In genomic region chr2:42105330-42106256, GRCh38 we compare ENCODE assay signal across 1 cellular context.
TF ChIP-seq lines count a peak whose summit lies in the region.

No MANE protein-coding gene starts in this region.

TF ChIP-seq in HepG2, 621 proteins besides CTCF, POLR2A, EP300 and RAD21 (continued from another document and continues in another):
- TF ChIP-seq TEF (CRISPR knock-in tag; IDR thresholded peaks at IDR 0.05) (no peak), SRSF1 (optimal IDR thresholded peaks at IDR 0.05; ENCODE audit: low read depth, low read length) (no peak), TFE3 (CRISPR knock-in tag; IDR thresholded peaks at IDR 0.05) (peak; percentile 100), ZEB1 (IDR thresholded peaks at IDR 0.05; ENCODE audit: insufficient replicate concordance, low read depth) (no peak), ZNF136 (CRISPR knock-in tag; IDR thresholded peaks at IDR 0.05; ENCODE audit: low read depth) (no peak), ZNF550 (CRISPR knock-in tag; IDR thresholded peaks at IDR 0.05; ENCODE audit: borderline replicate concordance) (no peak), CEBPZ (IDR thresholded peaks at IDR 0.05; ENCODE audit: low read length) (no peak), ZMYM3 (CRISPR knock-in tag; IDR thresholded peaks at IDR 0.05) (peak; percentile 41; the same call in 1 of the 2 replicates), PCBP1 (IDR thresholded peaks at IDR 0.05; ENCODE audit: borderline replicate concordance, low read depth, low read length) (no peak), GZF1 (CRISPR knock-in tag; IDR thresholded peaks at IDR 0.05) (no peak), ZNF232 (CRISPR knock-in tag; IDR thresholded peaks at IDR 0.05; ENCODE audit: borderline replicate concordance) (no peak; the same call in 1 of the 2 replicates), REL (CRISPR knock-in tag; conservative IDR thresholded peaks at IDR 0.05) (no peak), ZBTB8A (CRISPR knock-in tag; IDR thresholded peaks at IDR 0.05; ENCODE audit: borderline replicate concordance, low read depth) (no peak; the same call in 1 of the 2 replicates), ZNF230 (CRISPR knock-in tag; IDR thresholded peaks at IDR 0.05) (0 out of 2 replicates have a peak, but pooled peaks have one; percentile 28), ZNF878 (CRISPR knock-in tag; IDR thresholded peaks at IDR 0.05) (0 out of 2 replicates have a peak, but pooled peaks have one; percentile 57), KDM4B (CRISPR knock-in tag; IDR thresholded peaks at IDR 0.05) (no peak), ZFP36L2 (CRISPR knock-in tag; IDR thresholded peaks at IDR 0.05) (no peak), KDM1A (CRISPR knock-in tag; IDR thresholded peaks at IDR 0.05) (no peak), ZIK1 (CRISPR knock-in tag; IDR thresholded peaks at IDR 0.05; ENCODE audit: borderline replicate concordance, low read depth) (no peak), ZNF558 (CRISPR knock-in tag; IDR thresholded peaks at IDR 0.05; ENCODE audit: borderline replicate concordance) (no peak), ZBTB7A (CRISPR knock-in tag; IDR thresholded peaks at IDR 0.05) (peak; percentile 48; the same call in 1 of the 2 replicates)
- TF ChIP-seq, protein P1, sequence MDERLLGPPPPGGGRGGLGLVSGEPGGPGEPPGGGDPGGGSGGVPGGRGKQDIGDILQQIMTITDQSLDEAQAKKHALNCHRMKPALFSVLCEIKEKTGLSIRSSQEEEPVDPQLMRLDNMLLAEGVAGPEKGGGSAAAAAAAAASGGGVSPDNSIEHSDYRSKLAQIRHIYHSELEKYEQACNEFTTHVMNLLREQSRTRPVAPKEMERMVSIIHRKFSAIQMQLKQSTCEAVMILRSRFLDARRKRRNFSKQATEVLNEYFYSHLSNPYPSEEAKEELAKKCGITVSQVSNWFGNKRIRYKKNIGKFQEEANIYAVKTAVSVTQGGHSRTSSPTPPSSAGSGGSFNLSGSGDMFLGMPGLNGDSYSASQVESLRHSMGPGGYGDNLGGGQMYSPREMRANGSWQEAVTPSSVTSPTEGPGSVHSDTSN (CRISPR knock-in tag; IDR thresholded peaks at IDR 0.05), result no peak
- TF ChIP-seq, protein P2, sequence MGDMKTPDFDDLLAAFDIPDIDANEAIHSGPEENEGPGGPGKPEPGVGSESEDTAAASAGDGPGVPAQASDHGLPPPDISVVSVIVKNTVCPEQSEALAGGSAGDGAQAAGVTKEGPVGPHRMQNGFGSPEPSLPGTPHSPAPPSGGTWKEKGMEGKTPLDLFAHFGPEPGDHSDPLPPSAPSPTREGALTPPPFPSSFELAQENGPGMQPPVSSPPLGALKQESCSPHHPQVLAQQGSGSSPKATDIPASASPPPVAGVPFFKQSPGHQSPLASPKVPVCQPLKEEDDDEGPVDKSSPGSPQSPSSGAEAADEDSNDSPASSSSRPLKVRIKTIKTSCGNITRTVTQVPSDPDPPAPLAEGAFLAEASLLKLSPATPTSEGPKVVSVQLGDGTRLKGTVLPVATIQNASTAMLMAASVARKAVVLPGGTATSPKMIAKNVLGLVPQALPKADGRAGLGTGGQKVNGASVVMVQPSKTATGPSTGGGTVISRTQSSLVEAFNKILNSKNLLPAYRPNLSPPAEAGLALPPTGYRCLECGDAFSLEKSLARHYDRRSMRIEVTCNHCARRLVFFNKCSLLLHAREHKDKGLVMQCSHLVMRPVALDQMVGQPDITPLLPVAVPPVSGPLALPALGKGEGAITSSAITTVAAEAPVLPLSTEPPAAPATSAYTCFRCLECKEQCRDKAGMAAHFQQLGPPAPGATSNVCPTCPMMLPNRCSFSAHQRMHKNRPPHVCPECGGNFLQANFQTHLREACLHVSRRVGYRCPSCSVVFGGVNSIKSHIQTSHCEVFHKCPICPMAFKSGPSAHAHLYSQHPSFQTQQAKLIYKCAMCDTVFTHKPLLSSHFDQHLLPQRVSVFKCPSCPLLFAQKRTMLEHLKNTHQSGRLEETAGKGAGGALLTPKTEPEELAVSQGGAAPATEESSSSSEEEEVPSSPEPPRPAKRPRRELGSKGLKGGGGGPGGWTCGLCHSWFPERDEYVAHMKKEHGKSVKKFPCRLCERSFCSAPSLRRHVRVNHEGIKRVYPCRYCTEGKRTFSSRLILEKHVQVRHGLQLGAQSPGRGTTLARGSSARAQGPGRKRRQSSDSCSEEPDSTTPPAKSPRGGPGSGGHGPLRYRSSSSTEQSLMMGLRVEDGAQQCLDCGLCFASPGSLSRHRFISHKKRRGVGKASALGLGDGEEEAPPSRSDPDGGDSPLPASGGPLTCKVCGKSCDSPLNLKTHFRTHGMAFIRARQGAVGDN (CRISPR knock-in tag; IDR thresholded peaks at IDR 0.05), result no peak; the same call in 1 of the 2 replicates
- TF ChIP-seq, protein P3, sequence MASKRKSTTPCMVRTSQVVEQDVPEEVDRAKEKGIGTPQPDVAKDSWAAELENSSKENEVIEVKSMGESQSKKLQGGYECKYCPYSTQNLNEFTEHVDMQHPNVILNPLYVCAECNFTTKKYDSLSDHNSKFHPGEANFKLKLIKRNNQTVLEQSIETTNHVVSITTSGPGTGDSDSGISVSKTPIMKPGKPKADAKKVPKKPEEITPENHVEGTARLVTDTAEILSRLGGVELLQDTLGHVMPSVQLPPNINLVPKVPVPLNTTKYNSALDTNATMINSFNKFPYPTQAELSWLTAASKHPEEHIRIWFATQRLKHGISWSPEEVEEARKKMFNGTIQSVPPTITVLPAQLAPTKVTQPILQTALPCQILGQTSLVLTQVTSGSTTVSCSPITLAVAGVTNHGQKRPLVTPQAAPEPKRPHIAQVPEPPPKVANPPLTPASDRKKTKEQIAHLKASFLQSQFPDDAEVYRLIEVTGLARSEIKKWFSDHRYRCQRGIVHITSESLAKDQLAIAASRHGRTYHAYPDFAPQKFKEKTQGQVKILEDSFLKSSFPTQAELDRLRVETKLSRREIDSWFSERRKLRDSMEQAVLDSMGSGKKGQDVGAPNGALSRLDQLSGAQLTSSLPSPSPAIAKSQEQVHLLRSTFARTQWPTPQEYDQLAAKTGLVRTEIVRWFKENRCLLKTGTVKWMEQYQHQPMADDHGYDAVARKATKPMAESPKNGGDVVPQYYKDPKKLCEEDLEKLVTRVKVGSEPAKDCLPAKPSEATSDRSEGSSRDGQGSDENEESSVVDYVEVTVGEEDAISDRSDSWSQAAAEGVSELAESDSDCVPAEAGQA (IDR thresholded peaks at IDR 0.05; ENCODE audit: low read depth), result 0 out of 2 replicates have a peak, but pooled peaks have one; percentile 10
- TF ChIP-seq, protein P3 (CRISPR knock-in tag; IDR thresholded peaks at IDR 0.05; ENCODE audit: borderline replicate concordance), result no peak
- TF ChIP-seq, protein P4, sequence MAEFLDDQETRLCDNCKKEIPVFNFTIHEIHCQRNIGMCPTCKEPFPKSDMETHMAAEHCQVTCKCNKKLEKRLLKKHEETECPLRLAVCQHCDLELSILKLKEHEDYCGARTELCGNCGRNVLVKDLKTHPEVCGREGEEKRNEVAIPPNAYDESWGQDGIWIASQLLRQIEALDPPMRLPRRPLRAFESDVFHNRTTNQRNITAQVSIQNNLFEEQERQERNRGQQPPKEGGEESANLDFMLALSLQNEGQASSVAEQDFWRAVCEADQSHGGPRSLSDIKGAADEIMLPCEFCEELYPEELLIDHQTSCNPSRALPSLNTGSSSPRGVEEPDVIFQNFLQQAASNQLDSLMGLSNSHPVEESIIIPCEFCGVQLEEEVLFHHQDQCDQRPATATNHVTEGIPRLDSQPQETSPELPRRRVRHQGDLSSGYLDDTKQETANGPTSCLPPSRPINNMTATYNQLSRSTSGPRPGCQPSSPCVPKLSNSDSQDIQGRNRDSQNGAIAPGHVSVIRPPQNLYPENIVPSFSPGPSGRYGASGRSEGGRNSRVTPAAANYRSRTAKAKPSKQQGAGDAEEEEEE (CRISPR knock-in tag; IDR thresholded peaks at IDR 0.05; ENCODE audit: borderline replicate concordance), result no peak
- TF ChIP-seq, protein P5, sequence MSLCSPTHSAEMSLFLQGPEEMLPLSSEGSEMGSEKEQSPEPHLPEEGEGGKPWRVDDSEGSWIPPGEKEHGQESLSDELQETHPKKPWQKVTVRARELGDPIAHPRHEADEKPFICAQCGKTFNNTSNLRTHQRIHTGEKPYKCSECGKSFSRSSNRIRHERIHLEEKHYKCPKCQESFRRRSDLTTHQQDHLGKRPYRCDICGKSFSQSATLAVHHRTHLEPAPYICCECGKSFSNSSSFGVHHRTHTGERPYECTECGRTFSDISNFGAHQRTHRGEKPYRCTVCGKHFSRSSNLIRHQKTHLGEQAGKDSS (CRISPR knock-in tag; IDR thresholded peaks at IDR 0.05; ENCODE audit: borderline replicate concordance, low read depth), result 0 out of 2 replicates have a peak, but pooled peaks have one; percentile 42
- TF ChIP-seq, protein P6, sequence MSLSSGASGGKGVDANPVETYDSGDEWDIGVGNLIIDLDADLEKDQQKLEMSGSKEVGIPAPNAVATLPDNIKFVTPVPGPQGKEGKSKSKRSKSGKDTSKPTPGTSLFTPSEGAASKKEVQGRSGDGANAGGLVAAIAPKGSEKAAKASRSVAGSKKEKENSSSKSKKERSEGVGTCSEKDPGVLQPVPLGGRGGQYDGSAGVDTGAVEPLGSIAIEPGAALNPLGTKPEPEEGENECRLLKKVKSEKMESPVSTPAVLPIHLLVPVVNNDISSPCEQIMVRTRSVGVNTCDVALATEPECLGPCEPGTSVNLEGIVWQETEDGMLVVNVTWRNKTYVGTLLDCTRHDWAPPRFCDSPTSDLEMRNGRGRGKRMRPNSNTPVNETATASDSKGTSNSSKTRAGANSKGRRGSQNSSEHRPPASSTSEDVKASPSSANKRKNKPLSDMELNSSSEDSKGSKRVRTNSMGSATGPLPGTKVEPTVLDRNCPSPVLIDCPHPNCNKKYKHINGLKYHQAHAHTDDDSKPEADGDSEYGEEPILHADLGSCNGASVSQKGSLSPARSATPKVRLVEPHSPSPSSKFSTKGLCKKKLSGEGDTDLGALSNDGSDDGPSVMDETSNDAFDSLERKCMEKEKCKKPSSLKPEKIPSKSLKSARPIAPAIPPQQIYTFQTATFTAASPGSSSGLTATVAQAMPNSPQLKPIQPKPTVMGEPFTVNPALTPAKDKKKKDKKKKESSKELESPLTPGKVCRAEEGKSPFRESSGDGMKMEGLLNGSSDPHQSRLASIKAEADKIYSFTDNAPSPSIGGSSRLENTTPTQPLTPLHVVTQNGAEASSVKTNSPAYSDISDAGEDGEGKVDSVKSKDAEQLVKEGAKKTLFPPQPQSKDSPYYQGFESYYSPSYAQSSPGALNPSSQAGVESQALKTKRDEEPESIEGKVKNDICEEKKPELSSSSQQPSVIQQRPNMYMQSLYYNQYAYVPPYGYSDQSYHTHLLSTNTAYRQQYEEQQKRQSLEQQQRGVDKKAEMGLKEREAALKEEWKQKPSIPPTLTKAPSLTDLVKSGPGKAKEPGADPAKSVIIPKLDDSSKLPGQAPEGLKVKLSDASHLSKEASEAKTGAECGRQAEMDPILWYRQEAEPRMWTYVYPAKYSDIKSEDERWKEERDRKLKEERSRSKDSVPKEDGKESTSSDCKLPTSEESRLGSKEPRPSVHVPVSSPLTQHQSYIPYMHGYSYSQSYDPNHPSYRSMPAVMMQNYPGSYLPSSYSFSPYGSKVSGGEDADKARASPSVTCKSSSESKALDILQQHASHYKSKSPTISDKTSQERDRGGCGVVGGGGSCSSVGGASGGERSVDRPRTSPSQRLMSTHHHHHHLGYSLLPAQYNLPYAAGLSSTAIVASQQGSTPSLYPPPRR (CRISPR knock-in tag; IDR thresholded peaks at IDR 0.05; ENCODE audit: borderline replicate concordance), result peak; percentile 79; the same call in 1 of the 2 replicates
